ENCODE assay signal across 8 cellular contexts in genomic region chr2:9142551-9143263, GRCh38.
DNase-seq lines count a peak whose midpoint lies in the region; ATAC-seq, FAIRE-seq and TF ChIP-seq lines count a peak whose summit lies in the region.

No MANE protein-coding gene starts in this region.

- H3K9me3 ChIP-seq in neuron (ENCODE audit: low read length): no peaks in the 10 kb centered on the region
- no peaks in the 10 kb centered on the region for H3K9me3 ChIP-seq in stomach smooth muscle (ENCODE audit: control insufficient read depth in 2 of 2, low read length in 2 of 2)

- intact Hi-C loops in Calu3 (cut with micrococcal nuclease; ENCODE audit: unreplicated experiment): loop anchor here (1.0 to 5.0 kb wide), 4 partner anchors 63 to 191 kb away; no protein-coding TSS in a partner anchor

- H3K27ac Mint-ChIP-seq in Calu3 (ENCODE audit: unreplicated experiment): no peak overlapping the region

- no TSS peak for BruUV-seq in Calu3 (replicated peaks; lab: Mats Ljungman, UMichigan)

- CTCF ChIA-PET in Calu3 (lab: Charles Lee): interaction anchor here (0.6 to 2.3 kb wide), 17 partner anchors 20 to 647 kb away, joined by 3 to 10 read pairs (median 3); partner anchors contain the start of gene ASAP2

- TF ChIP-seq CTCF in Calu3 (IDR thresholded peaks at IDR 0.05; ENCODE audit: unreplicated experiment): peak; percentile 97

- H3K4me1 ChIP-seq in neuron (ENCODE audit: insufficient read depth, low read length) (peaks cover 10% of the 10 kb centered on the region), stomach smooth muscle (ENCODE audit: control insufficient read depth, insufficient read depth, low read length) (peaks cover 16% of the 10 kb centered on the region)

- peak overlapping the region; percentile 32 for H3K4me3 ChIP-seq in neuron (ENCODE audit: low read length)
- H3K4me3 ChIP-seq in stomach smooth muscle (ENCODE audit: low read length in 2 of 2): peak overlapping the region; percentile 47 to 68

- FAIRE-seq in frontal cortex (lab: Jason Lieb, UNC): no peak

- H3K4me3 Mint-ChIP-seq in Calu3 (ENCODE audit: low read depth, unreplicated experiment): peak overlapping the region; percentile 45

- peak overlapping the region; percentile 49 for H3K27ac ChIP-seq in stomach smooth muscle (ENCODE audit: low read length)

- H3K9ac ChIP-seq in stomach smooth muscle (ENCODE audit: low read length in 2 of 2): peak overlapping the region; percentile 19 to 62

- no peaks in the 10 kb centered on the region for H3K9me3 Mint-ChIP-seq in Calu3 (ENCODE audit: low read depth, unreplicated experiment)

- no peaks in the 10 kb centered on the region for H3K36me3 ChIP-seq in neuron (ENCODE audit: insufficient read depth, low read length)
- no peaks in the 10 kb centered on the region for H3K36me3 ChIP-seq in stomach smooth muscle (ENCODE audit: control insufficient read depth in 2 of 2, insufficient read depth in 2 of 2, low read length in 2 of 2)

- ATAC-seq in GM21360 (IDR thresholded peaks at IDR 0.05; ENCODE audit: unreplicated experiment): peak; percentile 77

- DNase-seq in Calu3 (peak; percentile 96), HuH-7.5 (ENCODE audit: low spot score) (peak; percentile 79), SHP77 treated with DMSO at 0.1 percent for 48 hours (lab: John Stamatoyannopoulos, UW) (peak; percentile 56), activated gamma-delta T cell treated with Interleukin-2 at 50 U/mL for 16 hours (peak; percentile 73), frontal cortex (ENCODE audit: low spot score in 2 of 2) (peak; percentile 63 to 87)

- no peaks in the 10 kb centered on the region for H3K27me3 Mint-ChIP-seq in Calu3 (ENCODE audit: unreplicated experiment)

- peaks cover 13% of the 10 kb centered on the region for H3K36me3 Mint-ChIP-seq in Calu3 (ENCODE audit: insufficient read depth, unreplicated experiment)

- peaks cover 6% of the 10 kb centered on the region for H3K27me3 ChIP-seq in neuron (ENCODE audit: insufficient read depth, low read length)
- no peaks in the 10 kb centered on the region for H3K27me3 ChIP-seq in stomach smooth muscle (ENCODE audit: control insufficient read depth in 1 of 2, insufficient read depth in 2 of 2, low read length in 2 of 2)

- peak overlapping the region; percentile 58 for H2AFZ ChIP-seq in neuron (ENCODE audit: low read depth, low read length)

- peaks cover 18% of the 10 kb centered on the region for H3K4me1 Mint-ChIP-seq in Calu3 (ENCODE audit: low read depth, unreplicated experiment)

Comparison
In these comparisons a context has a peak if more than half of its experiments do, and no peak if none do; other contexts are left out.
1. Peak in every context shown above with its lines: DNase-seq, ATAC-seq, H3K4me3 ChIP-seq and H3K27ac ChIP-seq.